In genomic region chr1:203627819-203628184, GRCh38 we compare ENCODE assay signal across 8 cellular contexts. TPM values are rescaled to one million over a fixed set of nuclear protein-coding genes. Genes with fewer than 3 reads are reported as not detected.
DNase-seq lines count a peak whose midpoint lies in the region; ATAC-seq and TF ChIP-seq lines count a peak whose summit lies in the region.

No MANE protein-coding gene starts in this region.

- H3K9me1 ChIP-seq in IMR-90 (ENCODE audit: insufficient read depth, low read length): peaks cover 20% of the 10 kb centered on the region

- no TSS peak for BruUV-seq in IMR-90 (replicated peaks; lab: Mats Ljungman, UMichigan)

- peak overlapping the region; percentile 86 for H2BK120ac ChIP-seq in IMR-90 (ENCODE audit: low read depth, low read length)
- peak overlapping the region; percentile 79 for H2BK120ac ChIP-seq in trophoblast cell (ENCODE audit: insufficient read depth, low read length, poor library complexity)

- peak overlapping the region; percentile 92 for H3K4me3 ChIP-seq in IMR-90 (ENCODE audit: insufficient read depth, low read depth, low read length)
- H3K4me3 ChIP-seq in trophoblast cell (ENCODE audit: low read depth, low read length): peak overlapping the region; percentile 87

- H3K4me1 ChIP-seq in IMR-90 (ENCODE audit: control insufficient read depth, insufficient read depth, low read length) (peaks cover 25% of the 10 kb centered on the region), trophoblast cell (ENCODE audit: control insufficient read depth in 1 of 2, insufficient read depth in 2 of 2, low read length in 2 of 2) (peaks cover 23 to 33% of the 10 kb centered on the region in 2 experiments)

- no peak for TF ChIP-seq CTCF in CD4-positive, alpha-beta T cell (IDR thresholded peaks at IDR 0.05)
- TF ChIP-seq CTCF in IMR-90 (conservative IDR thresholded peaks at IDR 0.05; ENCODE audit: low read depth, low read length): no peak

- peak overlapping the region; percentile 97 for H3K14ac ChIP-seq in IMR-90 (replicated peaks; ENCODE audit: low read depth, low read length)
- H3K14ac ChIP-seq in trophoblast cell (ENCODE audit: low read length): peak overlapping the region; percentile 85

- H2BK15ac ChIP-seq in IMR-90 (ENCODE audit: low read depth, low read length): peak overlapping the region; percentile 98

- no peak for TF ChIP-seq POLR2A in IMR-90 (IDR thresholded peaks at IDR 0.05; ENCODE audit: low read depth, low read length)

- H3K27me3 ChIP-seq in CD4-positive, alpha-beta T cell (ENCODE audit: control insufficient read depth, insufficient read depth, low read length): no peaks in the 10 kb centered on the region
- H3K27me3 ChIP-seq in IMR-90 (ENCODE audit: control insufficient read depth, insufficient read depth, low read length): no peaks in the 10 kb centered on the region
- H3K27me3 ChIP-seq in trophoblast cell (ENCODE audit: insufficient read depth, low read length): no peaks in the 10 kb centered on the region

- H2AFZ ChIP-seq in IMR-90 (replicated peaks; ENCODE audit: low read length, poor library complexity): peak overlapping the region; percentile 87
- H2AFZ ChIP-seq in trophoblast cell (ENCODE audit: insufficient read depth, low read length, poor library complexity): peak overlapping the region; percentile 40

- H3K36me3 Mint-ChIP-seq in CD4-positive, alpha-beta T cell (ENCODE audit: low read depth): peaks cover 36% of the 10 kb centered on the region
- H3K36me3 Mint-ChIP-seq in activated T-helper 17 cell treated with anti-CD3 and anti-CD28 coated beads, Interleukin-2, amount 50 U/mL, for 72 hours (ENCODE audit: low read depth): peaks cover 61% of the 10 kb centered on the region

- H4K8ac ChIP-seq in IMR-90 (ENCODE audit: low read depth in 2 of 2, low read length in 2 of 2): peak overlapping the region; percentile 85 to 87
- H4K8ac ChIP-seq in trophoblast cell (ENCODE audit: low read depth, low read length): peak overlapping the region; percentile 76

- peak overlapping the region; percentile 77 for H3K4me3 Mint-ChIP-seq in CD4-positive, alpha-beta T cell
- H3K4me3 Mint-ChIP-seq in activated T-helper 17 cell treated with anti-CD3 and anti-CD28 coated beads, Interleukin-2, amount 50 U/mL, for 72 hours: peak overlapping the region; percentile 99

- CTCF ChIA-PET in CD4-positive, alpha-beta T cell (lab: Charles Lee): interaction anchor here (0.7 to 4.6 kb wide), 5 partner anchors 23 to 360 kb away, joined by 3 to 69 read pairs (median 3); no protein-coding TSS in a partner anchor
- CTCF ChIA-PET in IMR-90 (lab: Yijun Ruan, JAX): no interaction called here

- peak in 3 of 10 experiments; percentile 11 to 23 (median 20) for DNase-seq in CD4-positive, alpha-beta T cell
- DNase-seq in IMR-90 (no peak), globus pallidus (ENCODE audit: low spot score) (peak; percentile 25), trophoblast cell (peak in 1 of 2 donors; percentile 34)

- H3K27ac Mint-ChIP-seq in CD4-positive, alpha-beta T cell: peak overlapping the region; percentile 81
- peak overlapping the region; percentile 99 for H3K27ac Mint-ChIP-seq in activated T-helper 17 cell treated with anti-CD3 and anti-CD28 coated beads, Interleukin-2, amount 50 U/mL, for 72 hours

- peak overlapping the region; percentile 96 for H3K23ac ChIP-seq in IMR-90 (ENCODE audit: low read depth, low read length)
- H3K23ac ChIP-seq in trophoblast cell (ENCODE audit: low read length): peak overlapping the region; percentile 71

- H3K56ac ChIP-seq in IMR-90 (ENCODE audit: extremely low read depth, insufficient read depth, low read length): peak overlapping the region; percentile 94

- no peak for TF ChIP-seq RAD21 in IMR-90 (IDR thresholded peaks at IDR 0.05; ENCODE audit: low read length)

- peak overlapping the region; percentile 93 for H3K18ac ChIP-seq in IMR-90 (ENCODE audit: low read depth, low read length)
- peak overlapping the region; percentile 89 for H3K18ac ChIP-seq in trophoblast cell (ENCODE audit: low read length)

- no peaks in the 10 kb centered on the region for H3K27me3 Mint-ChIP-seq in CD4-positive, alpha-beta T cell
- no peaks in the 10 kb centered on the region for H3K27me3 Mint-ChIP-seq in activated T-helper 17 cell treated with anti-CD3 and anti-CD28 coated beads, Interleukin-2, amount 50 U/mL, for 72 hours

- H3K4me1 Mint-ChIP-seq in CD4-positive, alpha-beta T cell (ENCODE audit: low read depth): peaks cover 63% of the 10 kb centered on the region
- H3K4me1 Mint-ChIP-seq in activated T-helper 17 cell treated with anti-CD3 and anti-CD28 coated beads, Interleukin-2, amount 50 U/mL, for 72 hours: peaks cover 33% of the 10 kb centered on the region

- no peaks in the 10 kb centered on the region for H3K9me3 Mint-ChIP-seq in CD4-positive, alpha-beta T cell
- no peaks in the 10 kb centered on the region for H3K9me3 Mint-ChIP-seq in activated T-helper 17 cell treated with anti-CD3 and anti-CD28 coated beads, Interleukin-2, amount 50 U/mL, for 72 hours

- H3K79me1 ChIP-seq in IMR-90 (ENCODE audit: low read depth in 1 of 2, low read length in 2 of 2) (peaks cover 0 to 42% of the 10 kb centered on the region in 2 experiments; a peak in 2 of 4 replicates), trophoblast cell (ENCODE audit: low read length) (peaks cover 38% of the 10 kb centered on the region)

- H4K20me1 ChIP-seq in IMR-90 (ENCODE audit: insufficient read depth, low read length): peaks cover 33% of the 10 kb centered on the region

- peak overlapping the region; percentile 86 for H3K27ac ChIP-seq in CD4-positive, alpha-beta T cell (ENCODE audit: low read depth, low read length)
- H3K27ac ChIP-seq in IMR-90 (ENCODE audit: insufficient read depth, low read length) (peak overlapping the region; percentile 94), trophoblast cell (ENCODE audit: low read depth, low read length) (peak overlapping the region; percentile 95)

- H3K36me3 ChIP-seq in IMR-90 (ENCODE audit: control insufficient read depth, insufficient read depth, low read length) (peaks cover 2% of the 10 kb centered on the region; the same call in 1 of the 2 replicates), trophoblast cell (ENCODE audit: control insufficient read depth in 1 of 2, insufficient read depth in 2 of 2, low read length in 2 of 2) (peaks cover 13 to 18% of the 10 kb centered on the region in 2 experiments)

- POLR2A ChIA-PET in CD4-positive, alpha-beta T cell (lab: Charles Lee): interaction anchor here (0.6 to 6.0 kb wide), 7 partner anchors 9 to 137 kb away, joined by 3 to 114 read pairs (median 28); partner anchors contain the start of gene LAX1
- POLR2A ChIA-PET in IMR-90 (lab: Charles Lee; ENCODE audit: unreplicated experiment): no interaction called here

- H2BK20ac ChIP-seq in IMR-90 (ENCODE audit: low read depth, low read length): peak overlapping the region; percentile 48

- no peak for ATAC-seq in CD4-positive, alpha-beta T cell (ENCODE audit: poor library complexity)
- ATAC-seq in IMR-90 (ENCODE audit: low read depth) (peak; percentile 5), GM21576 (IDR thresholded peaks at IDR 0.05; ENCODE audit: unreplicated experiment) (no peak), HG03342 (IDR thresholded peaks at IDR 0.05; ENCODE audit: unreplicated experiment) (no peak), HG02588 (IDR thresholded peaks at IDR 0.05; ENCODE audit: unreplicated experiment) (no peak)
- ATAC-seq in activated T-helper 17 cell treated with anti-CD3 and anti-CD28 coated beads, Interleukin-2, amount 50 U/mL, for 72 hours (replicated peaks): peak; percentile 18

- peak overlapping the region; percentile 95 for H2AK5ac ChIP-seq in IMR-90 (ENCODE audit: low read depth, low read length)
- peak overlapping the region; percentile 87 for H2AK5ac ChIP-seq in trophoblast cell (ENCODE audit: low read length)

- H3K4ac ChIP-seq in IMR-90 (ENCODE audit: low read depth, low read length) (peak overlapping the region; percentile 95), trophoblast cell (ENCODE audit: low read depth, low read length) (peak overlapping the region; percentile 93)

- peak overlapping the region; percentile 93 for H2BK5ac ChIP-seq in IMR-90 (ENCODE audit: low read depth, low read length, poor library complexity, severe bottlenecking)
- H2BK5ac ChIP-seq in trophoblast cell (ENCODE audit: low read depth, low read length, poor library complexity): peak overlapping the region; percentile 91

- H4K12ac ChIP-seq in trophoblast cell (ENCODE audit: low read depth, low read length): peak overlapping the region; percentile 61

- H3K79me2 ChIP-seq in trophoblast cell (ENCODE audit: control insufficient read depth, insufficient read depth, low read length, poor library complexity): peaks cover 38% of the 10 kb centered on the region

- in situ Hi-C loops in IMR-90 (cut with MboI; ENCODE audit: low sequenced_read_pairs): loop anchor here (5.0 kb wide), 2 partner anchors 74 to 121 kb away; no protein-coding TSS in a partner anchor

- peak overlapping the region; percentile 59 for H2BK12ac ChIP-seq in trophoblast cell (ENCODE audit: low read length)

- peak overlapping the region; percentile 99 for H2AK9ac ChIP-seq in IMR-90 (replicated peaks; ENCODE audit: low read depth, low read length, poor library complexity)

- peak overlapping the region; percentile 91 for H3K4me2 ChIP-seq in IMR-90 (ENCODE audit: low read depth, low read length)
- peak overlapping the region; percentile 62 for H3K4me2 ChIP-seq in trophoblast cell (ENCODE audit: low read length)

- H3K9me3 ChIP-seq in CD4-positive, alpha-beta T cell (ENCODE audit: control insufficient read depth, low read length): no peaks in the 10 kb centered on the region
- no peaks in the 10 kb centered on the region for H3K9me3 ChIP-seq in IMR-90 (ENCODE audit: control insufficient read depth, insufficient read depth, low read length)
- no peaks in the 10 kb centered on the region for H3K9me3 ChIP-seq in trophoblast cell (ENCODE audit: insufficient read depth, low read depth, low read length)

- WGBS in IMR-90 (ENCODE audit: extremely low coverage in 2 of 2, insufficient read length in 1 of 2), 2 experiments: 0% methylated on average over 5 of the region's 9 CpGs; no CpG with 5 or more reads in 1 of the 2 experiments
- WGBS in trophoblast cell (ENCODE audit: extremely low coverage, insufficient coverage, insufficient read length): no CpG with 5 or more reads among the region's 9 CpGs

- dilution Hi-C loops in IMR-90 (cut with HindIII; ENCODE audit: low sequenced_read_pairs, unreplicated experiment): no loop called here

- intact Hi-C loops in CD4-positive, alpha-beta T cell (cut with DNase I, micrococcal nuclease): loop anchor here (2.0 to 10.0 kb wide), 9 partner anchors 21 to 499 kb away; partner anchors contain the start of genes LAX1 (in 2 of the 2) and SNRPE (in 1 of the 2)
- intact Hi-C loops in IMR-90 (cut with micrococcal nuclease): loop anchor here (1.0 to 2.0 kb wide), 4 partner anchors 17 to 288 kb away; no protein-coding TSS in a partner anchor

- H3K9ac ChIP-seq in IMR-90 (ENCODE audit: low read depth, low read length): peak overlapping the region; percentile 94
- peak overlapping the region; percentile 89 for H3K9ac ChIP-seq in trophoblast cell (ENCODE audit: low read length)

- peak overlapping the region; percentile 76 for H4K5ac ChIP-seq in IMR-90 (ENCODE audit: low read depth, low read length)

- H4K91ac ChIP-seq in IMR-90 (ENCODE audit: insufficient read depth, low read depth, low read length) (peak overlapping the region; percentile 95), trophoblast cell (ENCODE audit: low read depth, low read length) (peak overlapping the region; percentile 87)

RNA-seq across cellular contexts. Expression of gene ATP2B4, which starts 1.2 kb away (rescaled TPM):
- 10 to 100 TPM; 23.6 to 23.7 TPM for total RNA-seq in CD4-positive, alpha-beta T cell
- 290 and 311 TPM in 2 replicates for total RNA-seq in IMR-90 (2012; rRNA removed)
- polyA plus RNA-seq in IMR-90 (2012; rRNA removed): 172 TPM in 2 replicates
- 65.5 and 87.1 TPM in 2 replicates for polyA plus RNA-seq in IMR-90 (2012; cell fraction: cytosol; rRNA removed)
- polyA plus RNA-seq in IMR-90 (2012; cell fraction: nucleus; rRNA removed; ENCODE audit: low replicate concordance): 90.6 and 259 TPM in 2 replicates
- total RNA-seq in activated T-helper 17 cell treated with anti-CD3 and anti-CD28 coated beads, Interleukin-2, amount 50 U/mL, for 72 hours: 100 to 1,000 TPM; 101 TPM
- polyA plus RNA-seq in trophoblast cell (2013): 278 and 279 TPM in 2 replicates

Comparison
In these comparisons a context has a peak if more than half of its experiments do, and no peak if none do; other contexts are left out.
1. ATAC-seq: peak in IMR-90 (single experiment) and activated T-helper 17 cell treated with anti-CD3 and anti-CD28 coated beads, Interleukin-2, amount 50 U/mL, for 72 hours (single experiment); none in CD4-positive, alpha-beta T cell (single experiment), GM21576 (single experiment), HG03342 (single experiment) and HG02588 (single experiment).
2. RNA of gene ATP2B4, which starts 1.2 kb away (total RNA-seq): 290 to 311 TPM in IMR-90 and 101 TPM in activated T-helper 17 cell treated with anti-CD3 and anti-CD28 coated beads, Interleukin-2, amount 50 U/mL, for 72 hours; 23.6 to 23.7 TPM in CD4-positive, alpha-beta T cell; every median in the first group is over 4 times any median in the second.
3. Peak in every context shown above with its lines, with median percentiles within 50 percentile points of each other: H3K27ac ChIP-seq.